8 cellular contexts compared by ENCODE assay signal in the genomic region with DNA sequence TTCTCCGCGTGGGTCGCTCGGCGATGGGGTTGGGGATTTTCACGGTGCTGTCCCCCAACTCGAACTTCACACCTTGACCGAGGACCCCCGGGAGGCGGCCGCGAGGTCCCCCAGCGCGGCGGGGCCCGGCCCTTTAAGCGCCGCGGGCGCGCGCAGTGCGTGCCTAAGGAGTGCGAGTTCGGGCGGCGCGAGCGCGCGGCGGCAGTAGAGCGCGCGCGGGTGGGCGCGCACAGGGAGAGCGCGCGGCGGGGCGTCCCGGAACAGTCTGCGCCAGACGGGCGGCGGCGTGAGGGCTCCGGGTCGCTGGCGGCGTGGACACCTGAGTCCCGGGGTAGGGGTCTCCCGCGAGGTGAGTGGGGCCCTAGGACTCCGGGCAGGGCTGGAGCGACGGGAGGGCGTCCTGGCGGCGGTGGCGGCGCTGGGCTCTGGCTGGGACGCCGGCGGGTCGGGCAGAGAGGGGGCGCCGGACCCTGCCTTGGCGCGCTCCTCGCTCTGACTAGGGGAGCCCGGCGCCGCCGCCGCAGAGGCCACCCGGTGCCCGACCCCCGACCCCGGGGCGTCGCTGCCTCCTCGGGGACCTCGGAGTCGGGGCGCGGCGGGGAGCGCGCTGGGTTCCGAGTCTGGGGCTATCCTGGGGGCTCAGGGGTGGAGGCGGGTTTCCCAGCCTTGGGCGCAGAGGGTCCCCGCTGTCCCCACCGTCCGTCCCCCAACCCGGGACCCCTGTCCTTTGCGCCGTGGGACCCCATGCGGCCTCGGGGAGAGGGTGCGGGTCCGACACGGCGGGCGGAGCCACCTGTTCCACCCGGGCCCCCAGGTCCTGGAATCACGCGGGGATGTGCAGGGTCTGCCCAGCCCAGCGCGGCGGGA. TPM values are rescaled to one million over a fixed set of nuclear protein-coding genes. Genes with fewer than 3 reads are reported as not detected.
DNase-seq lines count a peak whose midpoint lies in the region; ATAC-seq lines count a peak whose summit lies in the region.

A gene with protein sequence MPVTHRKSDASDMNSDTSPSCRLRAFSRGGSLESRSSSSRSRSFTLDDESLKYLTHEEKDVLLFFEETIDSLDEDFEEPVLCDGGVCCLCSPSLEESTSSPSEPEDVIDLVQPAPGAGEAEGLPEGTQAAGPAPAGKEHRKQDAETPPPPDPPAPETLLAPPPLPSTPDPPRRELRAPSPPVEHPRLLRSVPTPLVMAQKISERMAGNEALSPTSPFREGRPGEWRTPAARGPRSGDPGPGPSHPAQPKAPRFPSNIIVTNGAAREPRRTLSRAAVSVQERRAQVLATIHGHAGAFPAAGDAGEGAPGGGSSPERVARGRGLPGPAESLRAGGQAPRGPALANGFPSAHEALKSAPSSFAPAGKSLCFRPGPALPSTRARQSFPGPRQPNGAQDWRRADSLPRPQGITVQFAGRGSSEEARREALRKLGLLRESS (plus strand): TSS at position 235 of the 867 bp plus-strand sequence. CDS start 28,722 bp downstream, outside the sequence.

- H3K9me3 ChIP-seq in endocrine pancreas (ENCODE audit: control insufficient read depth, low read length) (no peaks in the 10 kb centered on the region), mononuclear cell (ENCODE audit: low read depth, low read length) (no peaks in the 10 kb centered on the region), subcutaneous abdominal adipose tissue (ENCODE audit: control insufficient read depth in 5 of 5, low read length in 5 of 5) (no peaks in the 10 kb centered on the region)

- peak within 1 kb of the TSS; percentile 57 for H3K4me3 ChIP-seq in Jurkat, Clone E6-1 (ENCODE audit: low read length)
- H3K4me3 ChIP-seq in endocrine pancreas (ENCODE audit: control insufficient read depth, insufficient read depth, low read length) (peak within 1 kb of the TSS; percentile 53), mononuclear cell (ENCODE audit: low read length) (peak within 1 kb of the TSS; percentile 47), subcutaneous abdominal adipose tissue (ENCODE audit: low read depth in 1 of 5, low read length in 5 of 5) (peak within 1 kb of the TSS; percentile 44 to 75 (median 62))

- H3K27ac ChIP-seq in subcutaneous abdominal adipose tissue (ENCODE audit: low read depth, low read length) = no peak within 1 kb of the TSS

- no peak within 1 kb of the TSS for H3K9ac ChIP-seq in endocrine pancreas (ENCODE audit: control insufficient read depth, insufficient read depth, low read length)
- H3K9ac ChIP-seq in subcutaneous abdominal adipose tissue (ENCODE audit: low read length in 5 of 5) = peak within 1 kb of the TSS in 4 of 5 donors; percentile 24 to 74 (median 60)

- ATAC-seq in GM18498 (IDR thresholded peaks at IDR 0.05; ENCODE audit: unreplicated experiment) = peak; percentile 73

- no peaks in the 10 kb centered on the region for H3K36me3 ChIP-seq in endocrine pancreas (ENCODE audit: control insufficient read depth, insufficient read depth, low read length)
- H3K36me3 ChIP-seq in subcutaneous abdominal adipose tissue (ENCODE audit: control insufficient read depth in 5 of 5, insufficient read depth in 5 of 5, low read length in 5 of 5) = no peaks in the 10 kb centered on the region

- no peak for DNase-seq in Jurkat, Clone E6-1 (ENCODE audit: low read depth, low spot score)
- DNase-seq in activated CD4-positive, alpha-beta T cell treated with anti-CD3 and anti-CD28 coated beads for 4 hours = peak; percentile 1 to 14
- DNase-seq in medulla oblongata (ENCODE audit: extremely low spot score) (no peak), NCI-H2171 treated with DMSO at 0.1 percent for 48 hours (lab: John Stamatoyannopoulos, UW) (no peak)

- H3K4me1 ChIP-seq in endocrine pancreas (ENCODE audit: control insufficient read depth, insufficient read depth, low read length) (peaks cover 4% of the 10 kb centered on the region), mononuclear cell (ENCODE audit: insufficient read depth, low read length) (peaks cover 14% of the 10 kb centered on the region), subcutaneous abdominal adipose tissue (ENCODE audit: control insufficient read depth in 5 of 5, insufficient read depth in 5 of 5, low read length in 5 of 5) (peaks cover 0 to 26% (median 23%) of the 10 kb centered on the region in 5 donors)

- no peaks in the 10 kb centered on the region for H3K27me3 ChIP-seq in endocrine pancreas (ENCODE audit: control insufficient read depth, insufficient read depth, low read length)
- peaks cover 26% of the 10 kb centered on the region for H3K27me3 ChIP-seq in mononuclear cell (ENCODE audit: insufficient read depth, low read length)
- peaks cover 0 to 7% (median 0%) of the 10 kb centered on the region in 5 donors for H3K27me3 ChIP-seq in subcutaneous abdominal adipose tissue (ENCODE audit: control insufficient read depth in 5 of 5, insufficient read depth in 4 of 5, low read length in 5 of 5)

RNA-seq across cellular contexts. Expression of the gene that starts here (rescaled TPM):
- 4.5 TPM for polyA plus RNA-seq in Jurkat, Clone E6-1 (2012; ENCODE audit: insufficient read depth, insufficient read length)
- 4.7 TPM for total RNA-seq in mononuclear cell

Comparison
In these comparisons a context has a peak if more than half of its experiments do, and no peak if none do; other contexts are left out.
1. DNase-seq: peak in activated CD4-positive, alpha-beta T cell treated with anti-CD3 and anti-CD28 coated beads for 4 hours (2 of 2); none in Jurkat, Clone E6-1 (single experiment), medulla oblongata (single experiment) and NCI-H2171 treated with DMSO at 0.1 percent for 48 hours (single experiment).
2. Peak in every context shown above with its lines, with median percentiles within 50 percentile points of each other: H3K4me3 ChIP-seq.